In genomic region chr3:14548321-14548729, GRCh38 we compare ENCODE assay signal across 8 cellular contexts. TPM values are rescaled to one million over a fixed set of nuclear protein-coding genes. Genes with fewer than 3 reads are reported as not detected.
DNase-seq lines count a peak whose midpoint lies in the region; ATAC-seq and TF ChIP-seq lines count a peak whose summit lies in the region.

No MANE protein-coding gene starts in this region.

- H2AFZ ChIP-seq in DND-41 (ENCODE audit: low read depth, low read length): no peak overlapping the region
- no peak overlapping the region for H2AFZ ChIP-seq in smooth muscle cell (ENCODE audit: low read depth)

- POLR2A ChIA-PET in RWPE1 (lab: Yijun Ruan, JAX; ENCODE audit: low non-redundant PET): no interaction called here

- TF ChIP-seq CTCF in DND-41 (IDR thresholded peaks at IDR 0.05; ENCODE audit: borderline replicate concordance, extremely low read depth, low read length, poor library complexity, severe bottlenecking): peak; percentile 77
- TF ChIP-seq CTCF in HL-60 (IDR thresholded peaks at IDR 0.05; ENCODE audit: insufficient read depth, low read length): peak; percentile 66
- peak; percentile 35 for TF ChIP-seq CTCF in RWPE1 (conservative IDR thresholded peaks at IDR 0.05; ENCODE audit: low read depth)
- peak; percentile 79 for TF ChIP-seq CTCF in astrocyte of the cerebellum (IDR thresholded peaks at IDR 0.05; ENCODE audit: low read depth, low read length, missing control alignments)
- TF ChIP-seq CTCF in smooth muscle cell (IDR thresholded peaks at IDR 0.05; ENCODE audit: borderline replicate concordance, insufficient read depth, poor library complexity, severe bottlenecking): peak; percentile 63

- CTCF ChIA-PET in RWPE1 (lab: Yijun Ruan, JAX): interaction anchor here (0.6 kb wide), 2 partner anchors 41 to 988 kb away, joined by 3 to 4 read pairs; no protein-coding TSS in a partner anchor

- H3K4me1 ChIP-seq in DND-41 (ENCODE audit: insufficient read depth, low read length) (no peaks in the 10 kb centered on the region), smooth muscle cell (ENCODE audit: low read depth) (no peaks in the 10 kb centered on the region)

- H3K4me2 ChIP-seq in DND-41 (ENCODE audit: insufficient read depth, low read length) (no peak overlapping the region), smooth muscle cell (no peak overlapping the region)

- H3K9me3 ChIP-seq in DND-41 (ENCODE audit: insufficient read depth, low read length, severe bottlenecking): no peaks in the 10 kb centered on the region
- no peaks in the 10 kb centered on the region for H3K9me3 ChIP-seq in smooth muscle cell (replicated peaks; ENCODE audit: low read depth)

- H3K36me3 ChIP-seq in DND-41 (ENCODE audit: insufficient read depth, low read length): no peaks in the 10 kb centered on the region
- H3K36me3 ChIP-seq in smooth muscle cell (ENCODE audit: low read depth): no peaks in the 10 kb centered on the region

- in situ Hi-C loops in astrocyte of the cerebellum (cut with HindIII; ENCODE audit: low sequenced_read_pairs): no loop called here

- H3F3A ChIP-seq in smooth muscle cell (ENCODE audit: low read depth): no peaks in the 10 kb centered on the region

- no peaks in the 10 kb centered on the region for H4K20me1 ChIP-seq in DND-41 (ENCODE audit: insufficient read depth, low read length)
- no peaks in the 10 kb centered on the region for H4K20me1 ChIP-seq in smooth muscle cell (ENCODE audit: low read depth)

- H3K27ac ChIP-seq in DND-41 (ENCODE audit: low read length) (no peak overlapping the region), HL-60 (replicated peaks) (no peak overlapping the region), RWPE1 (no peak overlapping the region), smooth muscle cell (ENCODE audit: low read depth) (no peak overlapping the region)

- ATAC-seq in DND-41 (ENCODE audit: insufficient read depth, low read depth) (peak; percentile 96), GM18858 (IDR thresholded peaks at IDR 0.05; ENCODE audit: unreplicated experiment) (no peak)

- 28% methylated on average over 12 of the region's 12 CpGs for WGBS in smooth muscle cell (ENCODE audit: low lambda C conversion rate)

- H3K27me3 ChIP-seq in DND-41 (ENCODE audit: insufficient read depth, low read length, poor library complexity) (peaks cover 24% of the 10 kb centered on the region), HL-60 (ENCODE audit: insufficient read depth, poor library complexity, severe bottlenecking) (no peaks in the 10 kb centered on the region), smooth muscle cell (ENCODE audit: low read depth) (no peaks in the 10 kb centered on the region)

- DNase-seq in DND-41 (peak; percentile 63), HL-60 (ENCODE audit: low read depth in 1 of 2, low spot score in 1 of 2) (peak in 1 of 2 experiments; percentile 53), RWPE1 (ENCODE audit: low spot score) (peak; percentile 31), astrocyte of the cerebellum (ENCODE audit: low read depth) (peak; percentile 34), hypothalamus (lab: John Stamatoyannopoulos, UW) (peak in 34 of 51 donors; percentile 6 to 56 (median 26)), smooth muscle cell (lab: John Stamatoyannopoulos, UW; ENCODE audit: unreplicated experiment) (no peak), T1000 (lab: John Stamatoyannopoulos, UW) (no peak)

- H3K9ac ChIP-seq in DND-41 (ENCODE audit: low read depth, low read length): no peak overlapping the region
- no peak overlapping the region for H3K9ac ChIP-seq in smooth muscle cell (ENCODE audit: low read depth)

- H3K79me2 ChIP-seq in DND-41 (ENCODE audit: insufficient read depth, low read length) (no peaks in the 10 kb centered on the region), smooth muscle cell (ENCODE audit: low read depth) (no peaks in the 10 kb centered on the region)

- H3K4me3 ChIP-seq in DND-41 (ENCODE audit: low read depth in 1 of 2, low read length in 2 of 2) (no peak overlapping the region), HL-60 (replicated peaks; ENCODE audit: insufficient read depth, low read length) (no peak overlapping the region), astrocyte of the cerebellum (ENCODE audit: low read depth, low read length) (no peak overlapping the region), smooth muscle cell (no peak overlapping the region)

RNA-seq across cellular contexts. Expression of gene GRIP2, which starts 8.2 kb away (rescaled TPM):
- total RNA-seq in smooth muscle cell: 3.2 and 6.5 TPM in 2 replicates
- 2.0 and 3.6 TPM in 2 replicates for polyA plus RNA-seq in smooth muscle cell

Comparison
In these comparisons a context has a peak if more than half of its experiments do, and no peak if none do; other contexts are left out.
1. DNase-seq: peak in DND-41 (single experiment), RWPE1 (single experiment), astrocyte of the cerebellum (single experiment) and hypothalamus (34 of 51); none in smooth muscle cell (single experiment) and T1000 (single experiment).
2. Peak in every context shown above with its lines, with median percentiles within 50 percentile points of each other: CTCF ChIP-seq.